Comparison of ENCODE assay signal across 6 cellular contexts in genomic region chr11:86225344-86225743, GRCh38. TPM values are rescaled to one million over a fixed set of nuclear protein-coding genes. Genes with fewer than 3 reads are reported as not detected.
DNase-seq lines count a peak whose midpoint lies in the region; ATAC-seq, FAIRE-seq and TF ChIP-seq lines count a peak whose summit lies in the region.
"Not testable (repeated sequence)": the region's sequence is repeated elsewhere in the genome, so short reads cannot be mapped to it uniquely, and the experiment has no call there.

No MANE protein-coding gene starts in this region.

- H3K79me2 ChIP-seq in K562 (ENCODE audit: control insufficient read depth, insufficient read depth, low read length): not testable (repeated sequence)

- 77% methylated on average over 3 of the region's 3 CpGs for WGBS in K562 (ENCODE audit: insufficient coverage, low coverage, missing lambda C conversion rate)

- not testable (repeated sequence) for ATAC-seq in SK-N-SH treated with all-trans-retinoic acid at 6 μM for 48 hours; activated B cell treated with CpG ODN at 0.5 μM for 24 hours (ENCODE audit: low read depth); K562

- BruUV-seq in K562 (replicated peaks; lab: Mats Ljungman, UMichigan): not testable (repeated sequence)

- not testable (repeated sequence) for H3K4me2 ChIP-seq in K562 (ENCODE audit: insufficient read depth, low read length)

- not testable (repeated sequence) for H3K9me3 Mint-ChIP-seq in activated B cell treated with CpG ODN at 0.5 μM for 24 hours; activated naive CD4-positive, alpha-beta T cell treated with anti-CD3 and anti-CD28 coated beads, Interleukin-2, amount 50 U/mL, for 24 hours
- H3K9me3 Mint-ChIP-seq in stimulated activated naive CD8-positive, alpha-beta T cell treated with anti-CD3 and anti-CD28 coated beads, Interleukin-15, Interleukin-2, amounts not matched to agents 100 ng/mL and 50 ng/mL, for 24 hours: peaks cover 18% of the 10 kb centered on the region

- H3K36me3 ChIP-seq in HEK293 (ENCODE audit: control insufficient read depth in 2 of 2, insufficient read depth in 1 of 2, low read length in 2 of 2); K562 (ENCODE audit: control insufficient read depth, insufficient read depth, low read length): not testable (repeated sequence)

- H3K27ac ChIP-seq in HEK293 (ENCODE audit: extremely low read depth, low read depth, low read length); K562 (ENCODE audit: extremely low read depth, low read depth, low read length): not testable (repeated sequence)

- not testable (repeated sequence) for H3K4me1 ChIP-seq in HEK293 (ENCODE audit: control insufficient read depth, insufficient read depth, low read length); K562 (replicated peaks in 1 of 2; ENCODE audit: control insufficient read depth in 2 of 2, insufficient read depth in 2 of 2, low read length in 2 of 2)

- not testable (repeated sequence) for TF ChIP-seq EP300 in K562 (IDR thresholded peaks at IDR 0.05; ENCODE audit: low read length)

- TF ChIP-seq RAD21 in K562 (CRISPR knock-in tag; conservative IDR thresholded peaks at IDR 0.05 in 1 of 2, IDR thresholded peaks at IDR 0.05 in 1 of 2): not testable (repeated sequence)

- CTCF ChIA-PET in HEK293 (lab: Yijun Ruan, JAX); activated B cell treated with CpG ODN at 0.5 μM for 24 hours (lab: Charles Lee); K562 (lab: Yijun Ruan, JAX; ENCODE audit: low intra/inter-chr PET ratio): not testable (repeated sequence)

- H3K9me1 ChIP-seq in K562 (ENCODE audit: control insufficient read depth, insufficient read depth, low read length): not testable (repeated sequence)

- H3K9me3 ChIP-seq in HEK293 (ENCODE audit: control insufficient read depth, insufficient read depth, low read depth, low read length); K562 (replicated peaks; ENCODE audit: control insufficient read depth, insufficient read depth, low read depth, low read length): not testable (repeated sequence)

- H2AFZ ChIP-seq in K562 (ENCODE audit: low read depth, low read length): not testable (repeated sequence)

- not testable (repeated sequence) for H3K27me3 Mint-ChIP-seq in activated B cell treated with CpG ODN at 0.5 μM for 24 hours; activated naive CD4-positive, alpha-beta T cell treated with anti-CD3 and anti-CD28 coated beads, Interleukin-2, amount 50 U/mL, for 24 hours; stimulated activated naive CD8-positive, alpha-beta T cell treated with anti-CD3 and anti-CD28 coated beads, Interleukin-15, Interleukin-2, amounts not matched to agents 100 ng/mL and 50 ng/mL, for 24 hours

- not testable (repeated sequence) for TF ChIP-seq POLR2A in K562 (conservative IDR thresholded peaks at IDR 0.05)

- peaks cover 22% of the 10 kb centered on the region for H3K4me1 Mint-ChIP-seq in activated B cell treated with CpG ODN at 0.5 μM for 24 hours
- peaks cover 49% of the 10 kb centered on the region for H3K4me1 Mint-ChIP-seq in activated naive CD4-positive, alpha-beta T cell treated with anti-CD3 and anti-CD28 coated beads, Interleukin-2, amount 50 U/mL, for 24 hours
- peaks cover 80% of the 10 kb centered on the region for H3K4me1 Mint-ChIP-seq in stimulated activated naive CD8-positive, alpha-beta T cell treated with anti-CD3 and anti-CD28 coated beads, Interleukin-15, Interleukin-2, amounts not matched to agents 100 ng/mL and 50 ng/mL, for 24 hours (ENCODE audit: low read depth)

- H3K27me3 ChIP-seq in K562 (ENCODE audit: control insufficient read depth in 2 of 2, insufficient read depth in 2 of 2, low read length in 2 of 2): not testable (repeated sequence)

- H3K4me3 Mint-ChIP-seq in activated B cell treated with CpG ODN at 0.5 μM for 24 hours; activated naive CD4-positive, alpha-beta T cell treated with anti-CD3 and anti-CD28 coated beads, Interleukin-2, amount 50 U/mL, for 24 hours; stimulated activated naive CD8-positive, alpha-beta T cell treated with anti-CD3 and anti-CD28 coated beads, Interleukin-15, Interleukin-2, amounts not matched to agents 100 ng/mL and 50 ng/mL, for 24 hours: not testable (repeated sequence)

- not testable (repeated sequence) for H3K4me3 ChIP-seq in HEK293 (ENCODE audit: low read depth, low read length); K562

- POLR2A ChIA-PET in HEK293 (lab: Yijun Ruan, JAX); K562 (lab: Yijun Ruan, JAX): not testable (repeated sequence)
- POLR2A ChIA-PET in activated B cell treated with CpG ODN at 0.5 μM for 24 hours (lab: Charles Lee): interaction anchor here (1.2 kb wide), 1 partner anchor 156 kb away, joined by 4 read pairs; the partner anchor contains the start of gene PICALM

- in situ Hi-C loops in K562 (cut with MboI): not testable (repeated sequence)

- not testable (repeated sequence) for H3K9ac ChIP-seq in K562 (ENCODE audit: insufficient read depth in 1 of 2, low read depth in 2 of 2, low read length in 2 of 2)

- H3K27ac Mint-ChIP-seq in activated B cell treated with CpG ODN at 0.5 μM for 24 hours: peak overlapping the region; percentile 30
- peak overlapping the region; percentile 71 for H3K27ac Mint-ChIP-seq in activated naive CD4-positive, alpha-beta T cell treated with anti-CD3 and anti-CD28 coated beads, Interleukin-2, amount 50 U/mL, for 24 hours
- H3K27ac Mint-ChIP-seq in stimulated activated naive CD8-positive, alpha-beta T cell treated with anti-CD3 and anti-CD28 coated beads, Interleukin-15, Interleukin-2, amounts not matched to agents 100 ng/mL and 50 ng/mL, for 24 hours: peak overlapping the region; percentile 30

- intact Hi-C loops in activated B cell treated with CpG ODN at 0.5 μM for 24 hours (cut with micrococcal nuclease); K562 (cut with micrococcal nuclease): not testable (repeated sequence)

- H3K36me3 Mint-ChIP-seq in activated B cell treated with CpG ODN at 0.5 μM for 24 hours (ENCODE audit: low read depth); activated naive CD4-positive, alpha-beta T cell treated with anti-CD3 and anti-CD28 coated beads, Interleukin-2, amount 50 U/mL, for 24 hours: not testable (repeated sequence)
- H3K36me3 Mint-ChIP-seq in stimulated activated naive CD8-positive, alpha-beta T cell treated with anti-CD3 and anti-CD28 coated beads, Interleukin-15, Interleukin-2, amounts not matched to agents 100 ng/mL and 50 ng/mL, for 24 hours (ENCODE audit: low read depth): peaks cover 13% of the 10 kb centered on the region

- TF ChIP-seq CTCF in HEK293 (tag by site-specific recombination; IDR thresholded peaks at IDR 0.05); activated B cell treated with CpG ODN at 0.5 μM for 24 hours (IDR thresholded peaks at IDR 0.05); K562 (IDR thresholded peaks at IDR 0.05 in 2 of 3, conservative IDR thresholded peaks at IDR 0.05 in 1 of 3; ENCODE audit: insufficient read depth in 2 of 3, low read depth in 1 of 3, low read length in 3 of 3): not testable (repeated sequence)

- not testable (repeated sequence) for DNase-seq in activated B cell treated with CpG ODN at 0.5 μM for 24 hours; K562 (ENCODE audit: extremely low read depth in 1 of 4, low spot score in 3 of 4)

- FAIRE-seq in K562 (lab: Jason Lieb, UNC): not testable (repeated sequence)

- H4K20me1 ChIP-seq in K562 (replicated peaks; ENCODE audit: control insufficient read depth, insufficient read depth, low read length): not testable (repeated sequence)

TF ChIP-seq in HEK293, 187 proteins besides CTCF, POLR2A, EP300 and RAD21:
- TF ChIP-seq ZNF146 (tag by site-specific recombination; IDR thresholded peaks at IDR 0.05): peak; percentile 76; the same call in 1 of the 2 replicates
TF ChIP-seq in HEK293: peak in this region for 1; not testable (repeated sequence) for 186.

TF ChIP-seq in SK-N-SH treated with all-trans-retinoic acid at 6 μM for 48 hours, 23 proteins besides CTCF, POLR2A, EP300 and RAD21:
- TF ChIP-seq ZNF70 (CRISPR knock-in tag; IDR thresholded peaks at IDR 0.05) (peak; percentile 51; the same call in 1 of the 2 replicates), ZNF8 (CRISPR knock-in tag; IDR thresholded peaks at IDR 0.05) (peak; percentile 40; the same call in 1 of the 2 replicates)

TF ChIP-seq in K562, 482 proteins besides CTCF, POLR2A, EP300 and RAD21:
- peak; percentile 45; the same call in 1 of the 2 replicates for TF ChIP-seq BCOR (IDR thresholded peaks at IDR 0.05)
- peak; percentile 35 to 51; a peak in 2 of 4 replicates for TF ChIP-seq KDM1A (IDR thresholded peaks at IDR 0.05)
- TF ChIP-seq ZNF146 (CRISPR knock-in tag; IDR thresholded peaks at IDR 0.05; ENCODE audit: unreplicated experiment): peak; percentile 95
TF ChIP-seq in K562: peak in this region for 3; not testable (repeated sequence) for 479.

RNA-seq across cellular contexts. Expression of gene EED, which starts 19.2 kb away (rescaled TPM):
- 55.2 and 63.7 TPM in 2 replicates for total RNA-seq in activated B cell treated with CpG ODN at 0.5 μM for 24 hours
- total RNA-seq in K562 (2011; cell fraction: chromatin; rRNA removed; ENCODE audit: low replicate concordance): 50.8 and 171 TPM in 2 replicates
- total RNA-seq in K562 (2011; cell fraction: nucleolus; rRNA removed): 21.7 and 26.6 TPM in 2 replicates
- total RNA-seq in K562 (2011; cell fraction: nucleoplasm; rRNA removed): 72.6 and 106 TPM in 2 replicates
- 33.0 and 34.4 TPM in 2 replicates for total RNA-seq in K562 (2014; rRNA removed)
- total RNA-seq in K562 (2014; rRNA removed; fragmentation: Illumina TruSeq; extraction: Trizol): 57.1 and 62.6 TPM in 2 replicates
- 51.5 and 55.1 TPM in 2 replicates for total RNA-seq in K562 (2015; rRNA removed; fragmentation: Illumina TruSeq; extraction: Trizol)
- 47.4 and 47.8 TPM in 2 replicates for total RNA-seq in K562 (2021)
- 61.6 and 99.5 TPM in 2 replicates for polyA plus RNA-seq in K562 (2011; rRNA removed)
- polyA plus RNA-seq in K562 (2011; cell fraction: cytosol; rRNA removed): 16.1 and 24.9 TPM in 2 replicates
- polyA plus RNA-seq in K562 (2011; cell fraction: nucleus; rRNA removed): 39.1 and 51.7 TPM in 2 replicates
- polyA plus RNA-seq in K562 (2012): 32.5 and 74.9 TPM in 2 replicates
- polyA plus RNA-seq in K562 (2014; fragmentation: Illumina TruSeq; extraction: Trizol): 41.9 and 43.1 TPM in 2 replicates
- polyA plus RNA-seq in K562 (2014; fragmentation: Nextera tagmentation; extraction: Ambion mirVana): 100 to 1,000 TPM; 108 to 110 TPM
- polyA plus RNA-seq in K562 (2014; rRNA removed): 47.3 and 48.0 TPM in 2 replicates
- polyA minus RNA-seq in K562 (2011; rRNA and poly(A)+ RNA removed): 67.8 and 85.7 TPM in 2 replicates
- polyA minus RNA-seq in K562 (2011; cell fraction: cytosol; rRNA and poly(A)+ RNA removed): 20.5 and 31.8 TPM in 2 replicates
- polyA minus RNA-seq in K562 (2011; cell fraction: nucleus; rRNA and poly(A)+ RNA removed): 45.6 and 53.3 TPM in 2 replicates
